9 cellular contexts compared by ENCODE assay signal in genomic region chr6:56699066-56699654, GRCh38. TPM values are rescaled to one million over a fixed set of nuclear protein-coding genes. Genes with fewer than 3 reads are reported as not detected.
DNase-seq lines count a peak whose midpoint lies in the region; ATAC-seq, FAIRE-seq and TF ChIP-seq lines count a peak whose summit lies in the region.
"Had no signal": no experiment of that assay in that cellular context is flagged by ENCODE, and none has a peak within 500 bp of the region (broad histone marks: within the 10 kb centered on the region; RNA-seq: fewer than 3 reads in every experiment).

No MANE protein-coding gene starts in this region.

- no peaks in the 10 kb centered on the region for H3K36me3 ChIP-seq in WERI-Rb-1
- peaks cover 0 to 2% of the 10 kb centered on the region in 2 experiments for H3K36me3 ChIP-seq in keratinocyte (ENCODE audit: control insufficient read depth in 2 of 2, extremely low read depth in 1 of 2, insufficient read depth in 2 of 2, low read length in 2 of 2)

- FAIRE-seq in keratinocyte (lab: Jason Lieb, UNC) = peak; percentile 49

- no peak overlapping the region; the same call in 1 of the 2 replicates for H3K27ac ChIP-seq in WERI-Rb-1
- no peak overlapping the region for H3K27ac ChIP-seq in keratinocyte (ENCODE audit: control insufficient read depth, insufficient read depth, low read length)
- H3K27ac ChIP-seq: epithelial cell of prostate had no signal

- dilution Hi-C loops in keratinocyte (cut with MboI; ENCODE audit: extremely low pct_ligation_motif_present, low sequenced_read_pairs) = no loop called here

- no peaks in the 10 kb centered on the region for H3K79me2 ChIP-seq in keratinocyte (ENCODE audit: control insufficient read depth, insufficient read depth, low read length)

- intact Hi-C loops in activated naive CD4-positive, alpha-beta T cell treated with anti-CD3 and anti-CD28 coated beads for 36 hours (cut with micrococcal nuclease) = loop anchor here (1.0 kb wide), 2 partner anchors 62 to 340 kb away; no protein-coding TSS in a partner anchor

- H3K27me3 ChIP-seq in WERI-Rb-1 (ENCODE audit: insufficient read depth, low read depth, severe bottlenecking) (no peaks in the 10 kb centered on the region), keratinocyte (ENCODE audit: control insufficient read depth, extremely low read depth, insufficient read depth, low read length) (no peaks in the 10 kb centered on the region)

- H3K4me3 ChIP-seq in LNCaP clone FGC (ENCODE audit: low read depth, low read length) (no peak overlapping the region), WERI-Rb-1 (ENCODE audit: low read depth, low read length) (no peak overlapping the region), keratinocyte (ENCODE audit: control insufficient read depth in 2 of 3, extremely low read depth in 1 of 3, insufficient read depth in 2 of 3, low read depth in 1 of 3, low read length in 3 of 3) (no peak overlapping the region)

- H3K4me1 ChIP-seq in keratinocyte (ENCODE audit: control insufficient read depth, extremely low read depth, insufficient read depth, low read length) = peaks cover 2% of the 10 kb centered on the region

- no peak overlapping the region for H3K4me2 ChIP-seq in keratinocyte (ENCODE audit: control insufficient read depth, extremely low read depth, insufficient read depth, low read depth, low read length)

- H4K20me1 ChIP-seq in keratinocyte (ENCODE audit: control insufficient read depth, extremely low read depth, insufficient read depth, low read length) = no peaks in the 10 kb centered on the region

- H3K4me3 Mint-ChIP-seq in activated naive CD4-positive, alpha-beta T cell treated with anti-CD3 and anti-CD28 coated beads for 36 hours = no peak overlapping the region

- peaks cover 2% of the 10 kb centered on the region for H3K27me3 Mint-ChIP-seq in activated naive CD4-positive, alpha-beta T cell treated with anti-CD3 and anti-CD28 coated beads for 36 hours (ENCODE audit: low read depth)

- TF ChIP-seq CTCF in LNCaP clone FGC (IDR thresholded peaks at IDR 0.05; ENCODE audit: control insufficient read depth, extremely low read depth, insufficient read depth) = peak; percentile 47
- TF ChIP-seq CTCF in WERI-Rb-1 (IDR thresholded peaks at IDR 0.05; ENCODE audit: low read depth, low read length) = 0 out of 2 replicates have a peak, but pooled peaks have one; percentile 23
- peak in 2 of 3 experiments; percentile 20 to 28 for TF ChIP-seq CTCF in keratinocyte (optimal IDR thresholded peaks at IDR 0.05 in 1 of 3, IDR thresholded peaks at IDR 0.05 in 1 of 3, conservative IDR thresholded peaks at IDR 0.05 in 1 of 3; ENCODE audit: extremely low read depth in 1 of 3, insufficient read depth in 2 of 3, low read length in 3 of 3)

- no peak overlapping the region for H3K9ac ChIP-seq in keratinocyte (ENCODE audit: control insufficient read depth, extremely low read depth, insufficient read depth, low read length)

- no peak for ATAC-seq in HG02884 (IDR thresholded peaks at IDR 0.05; ENCODE audit: unreplicated experiment)

- no peaks in the 10 kb centered on the region for H3K36me3 Mint-ChIP-seq in activated naive CD4-positive, alpha-beta T cell treated with anti-CD3 and anti-CD28 coated beads for 36 hours (ENCODE audit: low read depth)

- no peak overlapping the region for H3K27ac Mint-ChIP-seq in activated naive CD4-positive, alpha-beta T cell treated with anti-CD3 and anti-CD28 coated beads for 36 hours

- H3K9me3 ChIP-seq in WERI-Rb-1 (ENCODE audit: severe bottlenecking) (no peaks in the 10 kb centered on the region), keratinocyte (ENCODE audit: control insufficient read depth, low read depth, low read length) (no peaks in the 10 kb centered on the region)

- CTCF ChIA-PET in activated naive CD4-positive, alpha-beta T cell treated with anti-CD3 and anti-CD28 coated beads for 36 hours (lab: Charles Lee) = interaction anchor here (0.5 to 2.2 kb wide), 12 partner anchors 9 to 203 kb away, joined by 3 to 7 read pairs (median 4); no protein-coding TSS in a partner anchor

- H2AFZ ChIP-seq in keratinocyte (ENCODE audit: control insufficient read depth, low read length) = no peak overlapping the region

- no peaks in the 10 kb centered on the region for H3K9me1 ChIP-seq in keratinocyte (ENCODE audit: control insufficient read depth, extremely low read depth, insufficient read depth, low read length)

- DNase-seq in DMS53 treated with DMSO at 0.1 percent for 48 hours (lab: John Stamatoyannopoulos, UW; ENCODE audit: unreplicated experiment) (peak; percentile 64), LNCaP clone FGC (ENCODE audit: low read depth) (no peak), WERI-Rb-1 (no peak), keratinocyte (ENCODE audit: low read depth, low spot score) (no peak), NCI-H1048 (lab: John Stamatoyannopoulos, UW) (no peak), NCI-H226 (no peak)
- DNase-seq in activated naive CD4-positive, alpha-beta T cell treated with anti-CD3 and anti-CD28 coated beads for 36 hours = no peak

- no peaks in the 10 kb centered on the region for H3K4me1 Mint-ChIP-seq in activated naive CD4-positive, alpha-beta T cell treated with anti-CD3 and anti-CD28 coated beads for 36 hours (ENCODE audit: low read depth)

- no peaks in the 10 kb centered on the region for H3K9me3 Mint-ChIP-seq in activated naive CD4-positive, alpha-beta T cell treated with anti-CD3 and anti-CD28 coated beads for 36 hours

RNA-seq across cellular contexts. Expression of gene DST, which starts 56.5 kb away (rescaled TPM):
- 163 to 525 TPM (median 455 TPM) in 3 replicates for polyA plus RNA-seq in keratinocyte
- polyA plus RNA-seq in keratinocyte (2011; ENCODE audit: low read depth) = 960 TPM
- polyA plus RNA-seq in keratinocyte (2011; cell fraction: cytosol; rRNA removed) = 166 and 296 TPM in 2 replicates
- polyA plus RNA-seq in keratinocyte (2011; cell fraction: nucleus; rRNA removed) = 597 and 675 TPM in 2 replicates
- polyA plus RNA-seq in keratinocyte (2012; ENCODE audit: low replicate concordance) = 182 and 442 TPM in 2 replicates
- 146 to 1,560 TPM (median 1,338 TPM) in 3 replicates for polyA minus RNA-seq in keratinocyte
- 516 TPM for polyA minus RNA-seq in keratinocyte (2011; cell fraction: cytosol; rRNA and poly(A)+ RNA removed)
- polyA minus RNA-seq in keratinocyte (2011; cell fraction: nucleus; rRNA and poly(A)+ RNA removed) = 893 and 2,335 TPM in 2 replicates
- total RNA-seq in activated naive CD4-positive, alpha-beta T cell treated with anti-CD3 and anti-CD28 coated beads for 36 hours = 1 to 10 TPM; 5.2 to 5.8 TPM
